Comparison of ENCODE assay signal across 1 cellular context in genomic region chr20:50274570-50275430, GRCh38.
TF ChIP-seq lines count a peak whose summit lies in the region.

No MANE protein-coding gene starts in this region.

TF ChIP-seq in HepG2, 621 proteins besides CTCF, POLR2A, EP300 and RAD21 (continued from another document and continues in another):
- TF ChIP-seq, protein P1, sequence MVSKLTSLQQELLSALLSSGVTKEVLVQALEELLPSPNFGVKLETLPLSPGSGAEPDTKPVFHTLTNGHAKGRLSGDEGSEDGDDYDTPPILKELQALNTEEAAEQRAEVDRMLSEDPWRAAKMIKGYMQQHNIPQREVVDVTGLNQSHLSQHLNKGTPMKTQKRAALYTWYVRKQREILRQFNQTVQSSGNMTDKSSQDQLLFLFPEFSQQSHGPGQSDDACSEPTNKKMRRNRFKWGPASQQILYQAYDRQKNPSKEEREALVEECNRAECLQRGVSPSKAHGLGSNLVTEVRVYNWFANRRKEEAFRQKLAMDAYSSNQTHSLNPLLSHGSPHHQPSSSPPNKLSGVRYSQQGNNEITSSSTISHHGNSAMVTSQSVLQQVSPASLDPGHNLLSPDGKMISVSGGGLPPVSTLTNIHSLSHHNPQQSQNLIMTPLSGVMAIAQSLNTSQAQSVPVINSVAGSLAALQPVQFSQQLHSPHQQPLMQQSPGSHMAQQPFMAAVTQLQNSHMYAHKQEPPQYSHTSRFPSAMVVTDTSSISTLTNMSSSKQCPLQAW (CRISPR knock-in tag; IDR thresholded peaks at IDR 0.05) = peak; percentile 94
- TF ChIP-seq SMYD3 (CRISPR knock-in tag; IDR thresholded peaks at IDR 0.05) (no peak), TCF12 (IDR thresholded peaks at IDR 0.05) (no peak), TCF12 (CRISPR knock-in tag; IDR thresholded peaks at IDR 0.05) (peak; percentile 99), MBNL3 (CRISPR knock-in tag; conservative IDR thresholded peaks at IDR 0.05) (0 out of 2 replicates have a peak, but pooled peaks have one; percentile 4), ADNP (CRISPR knock-in tag; IDR thresholded peaks at IDR 0.05) (peak; percentile 91), MED8 (CRISPR knock-in tag; IDR thresholded peaks at IDR 0.05; ENCODE audit: insufficient replicate concordance) (peak; percentile 99), NBN (conservative IDR thresholded peaks at IDR 0.05) (no peak), TOE1 (CRISPR knock-in tag; IDR thresholded peaks at IDR 0.05) (no peak), MTA3 (CRISPR knock-in tag; IDR thresholded peaks at IDR 0.05) (no peak), NONO (IDR thresholded peaks at IDR 0.05) (no peak), NONO (CRISPR knock-in tag; conservative IDR thresholded peaks at IDR 0.05) (peak; percentile 93; the same call in 1 of the 2 replicates), ZZZ3 (CRISPR knock-in tag; IDR thresholded peaks at IDR 0.05; ENCODE audit: borderline replicate concordance) (no peak; the same call in 1 of the 2 replicates), TBX3 (IDR thresholded peaks at IDR 0.05; ENCODE audit: borderline replicate concordance) (no peak), IRF1 (CRISPR knock-in tag; IDR thresholded peaks at IDR 0.05; ENCODE audit: low read depth) (no peak), NFE2L2 (IDR thresholded peaks at IDR 0.05; ENCODE audit: low read length) (no peak), MAFF (IDR thresholded peaks at IDR 0.05; ENCODE audit: low read depth, low read length) (no peak), HOXA5 (CRISPR knock-in tag; IDR thresholded peaks at IDR 0.05) (peak; percentile 72), MIER2 (CRISPR knock-in tag; IDR thresholded peaks at IDR 0.05) (peak; percentile 81; the same call in 1 of the 2 replicates), BHLHE40 (IDR thresholded peaks at IDR 0.05; ENCODE audit: low read length) (no peak), FOXJ3 (CRISPR knock-in tag; IDR thresholded peaks at IDR 0.05; ENCODE audit: borderline replicate concordance) (peak; percentile 57; the same call in 1 of the 2 replicates), ZNF329 (CRISPR knock-in tag; IDR thresholded peaks at IDR 0.05; ENCODE audit: low read depth) (no peak), ZNF18 (CRISPR knock-in tag; IDR thresholded peaks at IDR 0.05; ENCODE audit: insufficient replicate concordance) (peak; percentile 94), MXD4 (CRISPR knock-in tag; IDR thresholded peaks at IDR 0.05) (peak; percentile 93), CBX2 (IDR thresholded peaks at IDR 0.05; ENCODE audit: low read depth, low read length) (no peak), CBX2 (CRISPR knock-in tag; IDR thresholded peaks at IDR 0.05; ENCODE audit: low read depth) (peak; percentile 99), ZNF552 (CRISPR knock-in tag; IDR thresholded peaks at IDR 0.05; ENCODE audit: borderline replicate concordance) (peak; percentile 96), ZSCAN21 (CRISPR knock-in tag; IDR thresholded peaks at IDR 0.05; ENCODE audit: borderline replicate concordance) (peak; percentile 87; the same call in 1 of the 2 replicates), SIX1 (CRISPR knock-in tag; IDR thresholded peaks at IDR 0.05; ENCODE audit: borderline replicate concordance) (peak; percentile 32; the same call in 1 of the 2 replicates), PREB (CRISPR knock-in tag; IDR thresholded peaks at IDR 0.05) (no peak), HMG20B (CRISPR knock-in tag; conservative IDR thresholded peaks at IDR 0.05) (peak; percentile 83), ZNF232 (CRISPR knock-in tag; IDR thresholded peaks at IDR 0.05; ENCODE audit: borderline replicate concordance) (peak; percentile 50; the same call in 1 of the 2 replicates), ZNF180 (CRISPR knock-in tag; IDR thresholded peaks at IDR 0.05; ENCODE audit: borderline replicate concordance, low read depth) (no peak), TBP (CRISPR knock-in tag; IDR thresholded peaks at IDR 0.05) (no peak), ELK4 (CRISPR knock-in tag; IDR thresholded peaks at IDR 0.05; ENCODE audit: borderline replicate concordance) (no peak), ZMYM2 (CRISPR knock-in tag; IDR thresholded peaks at IDR 0.05) (peak; percentile 96), CEBPG (CRISPR knock-in tag; IDR thresholded peaks at IDR 0.05) (peak; percentile 98), PRDM15 (CRISPR knock-in tag; IDR thresholded peaks at IDR 0.05) (no peak), ELF1 (CRISPR knock-in tag; IDR thresholded peaks at IDR 0.05) (peak; percentile 93), NFYB (CRISPR knock-in tag; IDR thresholded peaks at IDR 0.05) (no peak), ZC3H13 (CRISPR knock-in tag; IDR thresholded peaks at IDR 0.05) (peak; percentile 69; the same call in 1 of the 2 replicates), ZNF160 (CRISPR knock-in tag; IDR thresholded peaks at IDR 0.05) (no peak), ZNF883 (CRISPR knock-in tag; IDR thresholded peaks at IDR 0.05; ENCODE audit: not compliant biosample characterization) (peak; percentile 95), U2AF1 (optimal IDR thresholded peaks at IDR 0.05; ENCODE audit: low read depth, low read length) (no peak), SRSF4 (IDR thresholded peaks at IDR 0.05; ENCODE audit: low read depth, low read length, poor library complexity, severe bottlenecking) (no peak), ZSCAN29 (CRISPR knock-in tag; conservative IDR thresholded peaks at IDR 0.05) (peak; percentile 75), SRSF9 (IDR thresholded peaks at IDR 0.05; ENCODE audit: borderline replicate concordance, insufficient read depth, low read depth, low read length, poor library complexity, severe bottlenecking) (no peak)
- TF ChIP-seq, protein P2, sequence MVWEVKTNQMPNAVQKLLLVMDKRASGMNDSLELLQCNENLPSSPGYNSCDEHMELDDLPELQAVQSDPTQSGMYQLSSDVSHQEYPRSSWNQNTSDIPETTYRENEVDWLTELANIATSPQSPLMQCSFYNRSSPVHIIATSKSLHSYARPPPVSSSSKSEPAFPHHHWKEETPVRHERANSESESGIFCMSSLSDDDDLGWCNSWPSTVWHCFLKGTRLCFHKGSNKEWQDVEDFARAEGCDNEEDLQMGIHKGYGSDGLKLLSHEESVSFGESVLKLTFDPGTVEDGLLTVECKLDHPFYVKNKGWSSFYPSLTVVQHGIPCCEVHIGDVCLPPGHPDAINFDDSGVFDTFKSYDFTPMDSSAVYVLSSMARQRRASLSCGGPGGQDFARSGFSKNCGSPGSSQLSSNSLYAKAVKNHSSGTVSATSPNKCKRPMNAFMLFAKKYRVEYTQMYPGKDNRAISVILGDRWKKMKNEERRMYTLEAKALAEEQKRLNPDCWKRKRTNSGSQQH (CRISPR knock-in tag; IDR thresholded peaks at IDR 0.05; ENCODE audit: low read depth) = peak; percentile 84; the same call in 1 of the 2 replicates
- TF ChIP-seq, protein P3, sequence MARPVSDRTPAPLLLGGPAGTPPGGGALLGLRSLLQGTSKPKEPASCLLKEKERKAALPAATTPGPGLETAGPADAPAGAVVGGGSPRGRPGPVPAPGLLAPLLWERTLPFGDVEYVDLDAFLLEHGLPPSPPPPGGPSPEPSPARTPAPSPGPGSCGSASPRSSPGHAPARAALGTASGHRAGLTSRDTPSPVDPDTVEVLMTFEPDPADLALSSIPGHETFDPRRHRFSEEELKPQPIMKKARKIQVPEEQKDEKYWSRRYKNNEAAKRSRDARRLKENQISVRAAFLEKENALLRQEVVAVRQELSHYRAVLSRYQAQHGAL (CRISPR knock-in tag; IDR thresholded peaks at IDR 0.05; ENCODE audit: not compliant biosample characterization) = no peak
- TF ChIP-seq, protein P4, sequence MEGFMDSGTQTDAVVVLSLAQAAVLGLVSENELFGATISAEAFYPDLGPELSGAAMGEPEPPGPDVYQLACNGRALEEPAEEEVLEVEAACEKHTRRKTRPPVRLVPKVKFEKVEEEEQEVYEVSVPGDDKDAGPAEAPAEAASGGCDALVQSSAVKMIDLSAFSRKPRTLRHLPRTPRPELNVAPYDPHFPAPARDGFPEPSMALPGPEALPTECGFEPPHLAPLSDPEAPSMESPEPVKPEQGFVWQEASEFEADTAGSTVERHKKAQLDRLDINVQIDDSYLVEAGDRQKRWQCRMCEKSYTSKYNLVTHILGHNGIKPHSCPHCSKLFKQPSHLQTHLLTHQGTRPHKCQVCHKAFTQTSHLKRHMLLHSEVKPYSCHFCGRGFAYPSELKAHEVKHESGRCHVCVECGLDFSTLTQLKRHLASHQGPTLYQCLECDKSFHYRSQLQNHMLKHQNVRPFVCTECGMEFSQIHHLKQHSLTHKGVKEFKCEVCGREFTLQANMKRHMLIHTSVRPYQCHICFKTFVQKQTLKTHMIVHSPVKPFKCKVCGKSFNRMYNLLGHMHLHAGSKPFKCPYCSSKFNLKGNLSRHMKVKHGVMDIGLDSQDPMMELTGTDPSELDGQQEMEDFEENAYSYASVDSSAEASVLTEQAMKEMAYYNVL (CRISPR knock-in tag; IDR thresholded peaks at IDR 0.05; ENCODE audit: borderline replicate concordance) = peak; percentile 99
- TF ChIP-seq, protein P5, sequence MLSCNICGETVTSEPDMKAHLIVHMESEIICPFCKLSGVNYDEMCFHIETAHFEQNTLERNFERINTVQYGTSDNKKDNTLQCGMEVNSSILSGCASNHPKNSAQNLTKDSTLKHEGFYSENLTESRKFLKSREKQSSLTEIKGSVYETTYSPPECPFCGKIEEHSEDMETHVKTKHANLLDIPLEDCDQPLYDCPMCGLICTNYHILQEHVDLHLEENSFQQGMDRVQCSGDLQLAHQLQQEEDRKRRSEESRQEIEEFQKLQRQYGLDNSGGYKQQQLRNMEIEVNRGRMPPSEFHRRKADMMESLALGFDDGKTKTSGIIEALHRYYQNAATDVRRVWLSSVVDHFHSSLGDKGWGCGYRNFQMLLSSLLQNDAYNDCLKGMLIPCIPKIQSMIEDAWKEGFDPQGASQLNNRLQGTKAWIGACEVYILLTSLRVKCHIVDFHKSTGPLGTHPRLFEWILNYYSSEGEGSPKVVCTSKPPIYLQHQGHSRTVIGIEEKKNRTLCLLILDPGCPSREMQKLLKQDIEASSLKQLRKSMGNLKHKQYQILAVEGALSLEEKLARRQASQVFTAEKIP (CRISPR knock-in tag; IDR thresholded peaks at IDR 0.05; ENCODE audit: borderline replicate concordance) = no peak
- TF ChIP-seq, protein P6, sequence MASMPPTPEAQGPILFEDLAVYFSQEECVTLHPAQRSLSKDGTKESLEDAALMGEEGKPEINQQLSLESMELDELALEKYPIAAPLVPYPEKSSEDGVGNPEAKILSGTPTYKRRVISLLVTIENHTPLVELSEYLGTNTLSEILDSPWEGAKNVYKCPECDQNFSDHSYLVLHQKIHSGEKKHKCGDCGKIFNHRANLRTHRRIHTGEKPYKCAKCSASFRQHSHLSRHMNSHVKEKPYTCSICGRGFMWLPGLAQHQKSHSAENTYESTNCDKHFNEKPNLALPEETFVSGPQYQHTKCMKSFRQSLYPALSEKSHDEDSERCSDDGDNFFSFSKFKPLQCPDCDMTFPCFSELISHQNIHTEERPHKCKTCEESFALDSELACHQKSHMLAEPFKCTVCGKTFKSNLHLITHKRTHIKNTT (CRISPR knock-in tag; IDR thresholded peaks at IDR 0.05) = no peak
